In genomic region chr4:128718793-128719192, GRCh38 we compare ENCODE assay signal across 18 cellular contexts.
DNase-seq lines count a peak whose midpoint lies in the region; ATAC-seq and TF ChIP-seq lines count a peak whose summit lies in the region.
"Had no signal": no experiment of that assay in that cellular context is flagged by ENCODE, and none has a peak within 500 bp of the region (broad histone marks: within the 10 kb centered on the region; RNA-seq: fewer than 3 reads in every experiment).

No MANE protein-coding gene starts in this region.

- DNase-seq in GM03348 (ENCODE audit: low spot score): peak; percentile 72
- DNase-seq in astrocyte of the cerebellum (ENCODE audit: low read depth): peak; percentile 42
- DNase-seq in upper lobe of right lung: no peak
- no peak for DNase-seq in substantia nigra (lab: John Stamatoyannopoulos, UW)
- DNase-seq in NCI-H69 (lab: John Stamatoyannopoulos, UW): no peak
- no peak for DNase-seq in GM13977 (ENCODE audit: low spot score)
- DNase-seq: activated CD4-positive, alpha-beta memory T cell treated with anti-CD3 and anti-CD28 coated beads for 36 hours; activated naive CD8-positive, alpha-beta T cell treated with anti-CD3 and anti-CD28 coated beads, Interleukin-2, amount 10 ng/mL, durations not matched to agents 7 days and 5 days; activated T-cell treated with anti-CD3 and anti-CD28 coated beads, Interleukin-2, amount 50 U/mL, for 72 hours; CD4-positive, alpha-beta T cell; DMS79; islet precursor cell; KG1; NCI-H1092; NCI-H2171 treated with DMSO at 0.1 percent for 48 hours; SW 1271 had no signal

- TF ChIP-seq EP300 in gastroesophageal sphincter (IDR thresholded peaks at IDR 0.05): no peak

- in situ Hi-C loops in astrocyte of the cerebellum (cut with HindIII; ENCODE audit: low sequenced_read_pairs): no loop called here
- in situ Hi-C loops in GM13977 (cut with MboI; ENCODE audit: low pct_unique_long_range_greater_than_20kb, low sequenced_read_pairs, unreplicated experiment): no loop called here

- H3K4me3 ChIP-seq in astrocyte of the cerebellum (ENCODE audit: low read depth, low read length): no peak overlapping the region
- H3K4me3 ChIP-seq in gastroesophageal sphincter: no peak overlapping the region
- H3K4me3 ChIP-seq in upper lobe of right lung: no peak overlapping the region
- H3K4me3 ChIP-seq: suprapubic skin had no signal

- no peak for TF ChIP-seq CTCF in astrocyte of the cerebellum (IDR thresholded peaks at IDR 0.05; ENCODE audit: low read depth, low read length, missing control alignments)
- no peak for TF ChIP-seq CTCF in gastroesophageal sphincter (IDR thresholded peaks at IDR 0.05)
- no peak for TF ChIP-seq CTCF in upper lobe of right lung (IDR thresholded peaks at IDR 0.05)
- no peak for TF ChIP-seq CTCF in GM13977 (IDR thresholded peaks at IDR 0.05; ENCODE audit: extremely low read depth, insufficient read depth, missing control alignments)

- H3K36me3 ChIP-seq in gastroesophageal sphincter (no peaks in the 10 kb centered on the region), upper lobe of right lung (no peaks in the 10 kb centered on the region)
- H3K36me3 ChIP-seq: suprapubic skin had no signal

- intact Hi-C loops in upper lobe of right lung (cut with DNase I): no loop called here

- H3K4me1 ChIP-seq in gastroesophageal sphincter (peaks cover 4 to 32% (median 13%) of the 10 kb centered on the region in 3 donors), upper lobe of right lung (no peaks in the 10 kb centered on the region)
- H3K4me1 ChIP-seq: suprapubic skin had no signal

- ATAC-seq in gastroesophageal sphincter (peak; percentile 49), upper lobe of right lung (peak; percentile 78)
- ATAC-seq: activated T-cell treated with anti-CD3 and anti-CD28 coated beads, Interleukin-2, amount 50 U/mL, for 72 hours had no signal

- H3K27ac ChIP-seq in gastroesophageal sphincter (no peak overlapping the region), upper lobe of right lung (no peak overlapping the region), substantia nigra (ENCODE audit: low read depth, low read length, poor library complexity, severe bottlenecking) (no peak overlapping the region)
- H3K27ac ChIP-seq: suprapubic skin had no signal

- H3K9me3 ChIP-seq in gastroesophageal sphincter: no peaks in the 10 kb centered on the region
- H3K9me3 ChIP-seq in upper lobe of right lung: no peaks in the 10 kb centered on the region
- H3K9me3 ChIP-seq: suprapubic skin had no signal

- H3K27me3 ChIP-seq in gastroesophageal sphincter (no peaks in the 10 kb centered on the region), upper lobe of right lung (no peaks in the 10 kb centered on the region)
- H3K27me3 ChIP-seq: suprapubic skin had no signal

- TF ChIP-seq POLR2A in gastroesophageal sphincter (IDR thresholded peaks at IDR 0.05): no peak

- WGBS in gastroesophageal sphincter (ENCODE audit: low coverage in 1 of 2), 2 donors: 83 to 92% methylated on average over 1 of the region's 1 CpG

Comparison
In these comparisons a context has a peak if more than half of its experiments do, and no peak if none do; other contexts are left out.
1. DNase-seq: peak in GM03348 (single experiment) and astrocyte of the cerebellum (single experiment); none in upper lobe of right lung (single experiment), substantia nigra (0 of 49), NCI-H69 (single experiment) and GM13977 (single experiment).